In genomic region chrX:48083212-48083611, GRCh38 we compare ENCODE assay signal across 8 cellular contexts. TPM values are rescaled to one million over a fixed set of nuclear protein-coding genes. Genes with fewer than 3 reads are reported as not detected.
DNase-seq lines count a peak whose midpoint lies in the region; ATAC-seq and TF ChIP-seq lines count a peak whose summit lies in the region.

No MANE protein-coding gene starts in this region.

- TF ChIP-seq EP300 in sigmoid colon (IDR thresholded peaks at IDR 0.05): no peak

- H3K27me3 ChIP-seq in SJCRH30: no peaks in the 10 kb centered on the region
- peaks cover 0 to 4% (median 0%) of the 10 kb centered on the region in 9 donors for H3K27me3 ChIP-seq in heart left ventricle
- no peaks in the 10 kb centered on the region for H3K27me3 ChIP-seq in sigmoid colon
- H3K27me3 ChIP-seq in effector memory CD4-positive, alpha-beta T cell (replicated peaks; ENCODE audit: control insufficient read depth, insufficient read depth, low read length, poor library complexity, severe bottlenecking): no peaks in the 10 kb centered on the region

- CTCF ChIA-PET in GM10248 (lab: Yijun Ruan, JAX): interaction anchor here (0.6 to 3.7 kb wide), 7 partner anchors 9 to 411 kb away, joined by 3 to 18 read pairs (median 3); partner anchors contain the start of gene ZNF630

- TF ChIP-seq POLR2A in heart left ventricle (IDR thresholded peaks at IDR 0.05): no peak
- no peak for TF ChIP-seq POLR2A in sigmoid colon (IDR thresholded peaks at IDR 0.05)

- DNase-seq in GM10248 (ENCODE audit: extremely low spot score) (peak; percentile 54), SJCRH30 (peak; percentile 8 to 58), heart left ventricle (peak in 2 of 5 donors; percentile 20 to 23), sigmoid colon (no peak)
- peak; percentile 1 for DNase-seq in activated naive CD8-positive, alpha-beta T cell treated with anti-CD3 and anti-CD28 coated beads, Interleukin-2, amount 50 U/mL, for 16 hours (ENCODE audit: low read depth, low spot score)
- no peak for DNase-seq in effector memory CD4-positive, alpha-beta T cell

- no peaks in the 10 kb centered on the region for H3K36me3 ChIP-seq in SJCRH30
- H3K36me3 ChIP-seq in heart left ventricle: no peaks in the 10 kb centered on the region
- no peaks in the 10 kb centered on the region for H3K36me3 ChIP-seq in sigmoid colon
- no peaks in the 10 kb centered on the region for H3K36me3 ChIP-seq in effector memory CD4-positive, alpha-beta T cell (ENCODE audit: control insufficient read depth, insufficient read depth, low read length)

- ATAC-seq in HG03342 (IDR thresholded peaks at IDR 0.05; ENCODE audit: unreplicated experiment) (peak; percentile 74), heart left ventricle (peak; percentile 47 to 81 (median 72)), GM21381 (IDR thresholded peaks at IDR 0.05; ENCODE audit: unreplicated experiment) (no peak)

- H3K9me3 ChIP-seq in SJCRH30 (replicated peaks) (no peaks in the 10 kb centered on the region), heart left ventricle (no peaks in the 10 kb centered on the region), sigmoid colon (no peaks in the 10 kb centered on the region)
- no peaks in the 10 kb centered on the region for H3K9me3 ChIP-seq in effector memory CD4-positive, alpha-beta T cell (ENCODE audit: control insufficient read depth, low read length)

- no peak overlapping the region for H3K27ac ChIP-seq in SJCRH30
- H3K27ac ChIP-seq in heart left ventricle: no peak overlapping the region
- no peak overlapping the region for H3K27ac ChIP-seq in sigmoid colon
- H3K27ac ChIP-seq in effector memory CD4-positive, alpha-beta T cell (ENCODE audit: insufficient read depth, low read length, poor library complexity, severe bottlenecking): no peak overlapping the region

- intact Hi-C loops in heart left ventricle (cut with DNase I) (loop anchor here in 7 of 10 donors (5.0 to 10.0 kb wide), 5 partner anchors 409 to 429 kb away; partner anchors contain the start of gene PORCN (in 2 of the 7)), sigmoid colon (cut with DNase I) (no loop called here)

- TF ChIP-seq CTCF in GM10248 (IDR thresholded peaks at IDR 0.05; ENCODE audit: control extremely low read depth, extremely low read depth, low read depth, missing control alignments) (peak; percentile 12), heart left ventricle (IDR thresholded peaks at IDR 0.05) (peak; percentile 39 to 61 (median 48)), sigmoid colon (IDR thresholded peaks at IDR 0.05) (peak in 3 of 4 experiments; percentile 28 to 47 (median 36))

- no peak overlapping the region for H3K4me3 ChIP-seq in SJCRH30
- no peak overlapping the region for H3K4me3 ChIP-seq in heart left ventricle
- no peak overlapping the region for H3K4me3 ChIP-seq in sigmoid colon
- H3K4me3 ChIP-seq in effector memory CD4-positive, alpha-beta T cell (ENCODE audit: insufficient read depth, low read depth, low read length, poor library complexity, severe bottlenecking): no peak overlapping the region

- POLR2A ChIA-PET in GM10248 (lab: Yijun Ruan, JAX): no interaction called here

- 8 to 29% (median 14%) methylated on average over 9 of the region's 9 CpGs for WGBS in heart left ventricle, 4 donors
- WGBS in sigmoid colon, 2 donors: 4 to 15% methylated on average over 9 of the region's 9 CpGs

- H3K4me1 ChIP-seq in SJCRH30: no peaks in the 10 kb centered on the region
- no peaks in the 10 kb centered on the region for H3K4me1 ChIP-seq in heart left ventricle
- H3K4me1 ChIP-seq in sigmoid colon: no peaks in the 10 kb centered on the region
- no peaks in the 10 kb centered on the region for H3K4me1 ChIP-seq in effector memory CD4-positive, alpha-beta T cell (ENCODE audit: control insufficient read depth, insufficient read depth, low read length, poor library complexity, severe bottlenecking)

RNA-seq across cellular contexts. Expression of gene ZNF630, which starts 11.8 kb away (rescaled TPM):
- 0.41 and 0.71 TPM in 2 replicates for total RNA-seq in SJCRH30 (2014; rRNA removed; shearing (Covaris generic))
- total RNA-seq in heart left ventricle (1 to 10 TPM; 1.7 to 4.3 (median 2.3) TPM), sigmoid colon (1 to 10 TPM; 4.3 to 7.5 (median 4.7) TPM)
- polyA plus RNA-seq in heart left ventricle (1 to 10 TPM; 1.3 to 1.6 TPM), sigmoid colon (1 to 10 TPM; 1.4 to 2.3 (median 1.8) TPM)

RNA-seq across cellular contexts. Expression of gene SPACA5B, which starts 47.2 kb away (rescaled TPM):
- total RNA-seq in SJCRH30 (2014; rRNA removed; shearing (Covaris generic)): not detected in 2 replicates
- not detected for total RNA-seq in heart left ventricle
- polyA plus RNA-seq in heart left ventricle: not detected
- not detected for total RNA-seq in sigmoid colon
- polyA plus RNA-seq in sigmoid colon: not detected

Comparison
In these comparisons a context has a peak if more than half of its experiments do, and no peak if none do; other contexts are left out.
1. DNase-seq: peak in GM10248 (single experiment), SJCRH30 (2 of 2) and activated naive CD8-positive, alpha-beta T cell treated with anti-CD3 and anti-CD28 coated beads, Interleukin-2, amount 50 U/mL, for 16 hours (single experiment); none in sigmoid colon (single experiment) and effector memory CD4-positive, alpha-beta T cell (0 of 3).
2. Peak in every context shown above with its lines, with median percentiles within 50 percentile points of each other: CTCF ChIP-seq.